In genomic region chr2:74179063-74179865, GRCh38 we compare ENCODE assay signal across 8 cellular contexts. TPM values are rescaled to one million over a fixed set of nuclear protein-coding genes. Genes with fewer than 3 reads are reported as not detected.
DNase-seq lines count a peak whose midpoint lies in the region; ATAC-seq and TF ChIP-seq lines count a peak whose summit lies in the region.

No MANE protein-coding gene starts in this region.

- H3K4ac ChIP-seq in neuronal stem cell (ENCODE audit: low read length) = no peak overlapping the region

- H3K36me3 Mint-ChIP-seq in CD8-positive, alpha-beta T cell = peaks cover 10% of the 10 kb centered on the region
- H3K36me3 Mint-ChIP-seq in endothelial cell (ENCODE audit: low read depth, unreplicated experiment) = peaks cover 8% of the 10 kb centered on the region

- H3F3A ChIP-seq in OCI-LY1 (ENCODE audit: insufficient read depth, low read length) = peaks cover 12% of the 10 kb centered on the region; the same call in 1 of the 2 replicates

- H3K9me3 Mint-ChIP-seq in CD8-positive, alpha-beta T cell = no peaks in the 10 kb centered on the region
- H3K9me3 Mint-ChIP-seq in endothelial cell (ENCODE audit: unreplicated experiment) = no peaks in the 10 kb centered on the region

- H3K14ac ChIP-seq in neuronal stem cell (ENCODE audit: low read length) = no peak overlapping the region

- intact Hi-C loops in CD8-positive, alpha-beta T cell (cut with DNase I, micrococcal nuclease) = loop anchor here (2.0 kb wide), 3 partner anchors 30 to 252 kb away; partner anchors contain the start of genes DGUOK (in 1 of the 2) and TET3 (in 1 of the 2)

- H3K79me2 ChIP-seq in OCI-LY1 (ENCODE audit: insufficient read depth, low read length) = peaks cover 39% of the 10 kb centered on the region

- peak; percentile 41 for ATAC-seq in CD8-positive, alpha-beta T cell
- peak; percentile 1 for ATAC-seq in GM21723 (IDR thresholded peaks at IDR 0.05; ENCODE audit: unreplicated experiment)

- no peak overlapping the region for H2BK12ac ChIP-seq in neuronal stem cell (ENCODE audit: low read length)

- no peaks in the 10 kb centered on the region for H3K36me3 ChIP-seq in CD8-positive, alpha-beta T cell (ENCODE audit: insufficient read depth, low read length)
- peaks cover 31% of the 10 kb centered on the region for H3K36me3 ChIP-seq in OCI-LY1 (ENCODE audit: insufficient read depth, low read length)
- peaks cover 4 to 23% of the 10 kb centered on the region in 2 donors for H3K36me3 ChIP-seq in neuronal stem cell (replicated peaks in 1 of 2; ENCODE audit: control insufficient read depth in 2 of 2, insufficient read depth in 2 of 2, low read length in 2 of 2)

- peak overlapping the region; percentile 93 for H3K4me3 ChIP-seq in CD8-positive, alpha-beta T cell (ENCODE audit: low read depth, low read length)
- H3K4me3 ChIP-seq in OCI-LY1 (ENCODE audit: low read depth, low read length, poor library complexity, severe bottlenecking) (peak overlapping the region; percentile 70), neuronal stem cell (ENCODE audit: low read length in 2 of 2) (peak overlapping the region in 1 of 2 donors; percentile 64)

- H3K27ac Mint-ChIP-seq in CD8-positive, alpha-beta T cell = peak overlapping the region; percentile 81
- peak overlapping the region; percentile 24 for H3K27ac Mint-ChIP-seq in endothelial cell (ENCODE audit: unreplicated experiment)

- H3K9ac ChIP-seq in OCI-LY1 (ENCODE audit: low read length) = peak overlapping the region; percentile 13; the same call in 1 of the 2 replicates
- H3K9ac ChIP-seq in neuronal stem cell (ENCODE audit: low read depth, low read length, poor library complexity) = no peak overlapping the region

- H2BK5ac ChIP-seq in neuronal stem cell (ENCODE audit: low read length) = peak overlapping the region; percentile 53

- no peaks in the 10 kb centered on the region for H3K9me3 ChIP-seq in CD8-positive, alpha-beta T cell (ENCODE audit: low read length)
- H3K9me3 ChIP-seq in OCI-LY1 (ENCODE audit: low read length) (no peaks in the 10 kb centered on the region), neuronal stem cell (replicated peaks in 1 of 2; ENCODE audit: control insufficient read depth in 2 of 2, insufficient read depth in 1 of 2, low read depth in 1 of 2, low read length in 2 of 2) (peaks cover 3 to 28% of the 10 kb centered on the region in 2 donors)

- DNase-seq in CD8-positive, alpha-beta T cell = peak in 3 of 7 experiments; percentile 10 to 52 (median 11)
- DNase-seq in endothelial cell (ENCODE audit: low spot score) = no peak
- DNase-seq in neuronal stem cell (ENCODE audit: low spot score) = no peak
- no peak for DNase-seq in NCI-H1930 (lab: John Stamatoyannopoulos, UW)
- no peak for DNase-seq in SW 1271 (lab: John Stamatoyannopoulos, UW)
- no peak for DNase-seq in hippocampal formation (lab: John Stamatoyannopoulos, UW)

- no peaks in the 10 kb centered on the region for H3K27me3 ChIP-seq in CD8-positive, alpha-beta T cell (ENCODE audit: insufficient read depth, low read length)
- H3K27me3 ChIP-seq in OCI-LY1 (ENCODE audit: insufficient read depth, low read length) (no peaks in the 10 kb centered on the region), neuronal stem cell (ENCODE audit: control insufficient read depth in 3 of 3, insufficient read depth in 3 of 3, low read depth in 1 of 3, low read length in 3 of 3) (no peaks in the 10 kb centered on the region)

- no CpG with 5 or more reads among the region's 25 CpGs for WGBS in neuronal stem cell (ENCODE audit: extremely low coverage in 2 of 2, insufficient read length in 2 of 2, insufficient replicate concordance in 1 of 2), 2 donors

- no peak overlapping the region for H4K8ac ChIP-seq in neuronal stem cell (ENCODE audit: low read depth, low read length)

- peak overlapping the region; percentile 92 for H3K4me3 Mint-ChIP-seq in CD8-positive, alpha-beta T cell
- peak overlapping the region; percentile 97 for H3K4me3 Mint-ChIP-seq in endothelial cell (ENCODE audit: unreplicated experiment)

- H3K18ac ChIP-seq in neuronal stem cell (ENCODE audit: low read length) = no peak overlapping the region

- peak; percentile 81 for TF ChIP-seq CTCF in CD8-positive, alpha-beta T cell (IDR thresholded peaks at IDR 0.05)
- TF ChIP-seq CTCF in OCI-LY1 (IDR thresholded peaks at IDR 0.05; ENCODE audit: low read length) (peak; percentile 38), endothelial cell (IDR thresholded peaks at IDR 0.05; ENCODE audit: unreplicated experiment) (peak; percentile 65)

- no peak overlapping the region for H2AFZ ChIP-seq in OCI-LY1 (ENCODE audit: low read length)
- peak overlapping the region; percentile 94 for H2AFZ ChIP-seq in neuronal stem cell (ENCODE audit: low read length)

- peaks cover 35% of the 10 kb centered on the region for H3K4me1 Mint-ChIP-seq in CD8-positive, alpha-beta T cell (ENCODE audit: low read depth)
- peaks cover 15% of the 10 kb centered on the region for H3K4me1 Mint-ChIP-seq in endothelial cell (ENCODE audit: unreplicated experiment)

- no peak overlapping the region for H4K91ac ChIP-seq in neuronal stem cell (ENCODE audit: low read depth, low read length, poor library complexity)

- POLR2A ChIA-PET in CD8-positive, alpha-beta T cell (lab: Charles Lee) = interaction anchor here (0.6 to 2.9 kb wide), 19 partner anchors 9 to 945 kb away, joined by 3 to 41 read pairs (median 3); partner anchors contain the start of genes BOLA3, CCT7, MTHFD2 and STAMBP

- no peak overlapping the region for H2BK15ac ChIP-seq in neuronal stem cell (ENCODE audit: low read length)

- H3K79me1 ChIP-seq in neuronal stem cell (ENCODE audit: low read depth, low read length) = no peaks in the 10 kb centered on the region

- no peak overlapping the region for H2BK120ac ChIP-seq in neuronal stem cell (ENCODE audit: low read depth, low read length)

- peak overlapping the region; percentile 45 for H3K4me2 ChIP-seq in OCI-LY1 (ENCODE audit: low read length)
- H3K4me2 ChIP-seq in neuronal stem cell (ENCODE audit: insufficient read depth, low read length, poor library complexity, severe bottlenecking) = peak overlapping the region; percentile 25

- H3K9me2 ChIP-seq in OCI-LY1 (ENCODE audit: low read depth, low read length) = no peaks in the 10 kb centered on the region

- H3K23ac ChIP-seq in neuronal stem cell (ENCODE audit: low read depth, low read length, poor library complexity) = peak overlapping the region; percentile 96

- no peak overlapping the region for H2AK5ac ChIP-seq in neuronal stem cell (ENCODE audit: low read depth, low read length)

- CTCF ChIA-PET in CD8-positive, alpha-beta T cell (lab: Charles Lee) = interaction anchor here (0.7 to 2.2 kb wide), 17 partner anchors 11 to 355 kb away, joined by 3 to 10 read pairs (median 4); partner anchors contain the start of gene MTHFD2

- H4K20me1 ChIP-seq in OCI-LY1 (ENCODE audit: insufficient read depth, low read length) = no peaks in the 10 kb centered on the region

- peaks cover 38% of the 10 kb centered on the region for H3K4me1 ChIP-seq in CD8-positive, alpha-beta T cell (ENCODE audit: insufficient read depth, low read length)
- peaks cover 46% of the 10 kb centered on the region for H3K4me1 ChIP-seq in OCI-LY1 (ENCODE audit: insufficient read depth, low read length, severe bottlenecking)
- H3K4me1 ChIP-seq in neuronal stem cell (ENCODE audit: control insufficient read depth in 2 of 2, insufficient read depth in 1 of 2, low read depth in 1 of 2, low read length in 2 of 2) = peaks cover 0 to 3% of the 10 kb centered on the region in 2 donors

- peak overlapping the region; percentile 95 for H3K27ac ChIP-seq in CD8-positive, alpha-beta T cell (ENCODE audit: low read depth, low read length)
- H3K27ac ChIP-seq in OCI-LY1 (ENCODE audit: low read depth, low read length, poor library complexity, severe bottlenecking) (peak overlapping the region; percentile 81), neuronal stem cell (replicated peaks; ENCODE audit: low read length) (no peak overlapping the region)

- no peaks in the 10 kb centered on the region for H3K27me3 Mint-ChIP-seq in CD8-positive, alpha-beta T cell (ENCODE audit: low read depth)
- H3K27me3 Mint-ChIP-seq in endothelial cell (ENCODE audit: unreplicated experiment) = peaks cover 3% of the 10 kb centered on the region

RNA-seq across cellular contexts. Expression of gene MOB1A, which starts 0.6 kb away (rescaled TPM):
- total RNA-seq in CD8-positive, alpha-beta T cell = 100 to 1,000 TPM; 181 to 197 TPM
- 85.3 TPM for total RNA-seq in endothelial cell (ENCODE audit: unreplicated experiment)
- 73.6 TPM for polyA plus RNA-seq in neuronal stem cell (2013, experiment 1 of 2)
- 76.4 TPM for polyA plus RNA-seq in neuronal stem cell (2013, experiment 2 of 2)

RNA-seq across cellular contexts. Expression of gene MTHFD2, which starts 19.2 kb away (rescaled TPM):
- total RNA-seq in CD8-positive, alpha-beta T cell = 10 to 100 TPM; 25.8 to 26.7 TPM
- total RNA-seq in endothelial cell (ENCODE audit: unreplicated experiment) = 20.0 TPM
- 56.1 TPM for polyA plus RNA-seq in neuronal stem cell (2013, experiment 1 of 2)
- polyA plus RNA-seq in neuronal stem cell (2013, experiment 2 of 2) = 58.1 TPM

RNA-seq across cellular contexts. Expression of gene BOLA3, which starts 31.6 kb away (rescaled TPM):
- 10 to 100 TPM in 1 of 2 experiments, 1 to 10 TPM in 1; 9.9 to 10.1 TPM for total RNA-seq in CD8-positive, alpha-beta T cell
- 19.0 TPM for total RNA-seq in endothelial cell (ENCODE audit: unreplicated experiment)
- polyA plus RNA-seq in neuronal stem cell (2013, experiment 1 of 2) = 69.7 TPM
- 67.9 TPM for polyA plus RNA-seq in neuronal stem cell (2013, experiment 2 of 2)
